In genomic region chr3:89617706-89618105, GRCh38 we compare ENCODE assay signal across 20 cellular contexts.
DNase-seq lines count a peak whose midpoint lies in the region; TF ChIP-seq lines count a peak whose summit lies in the region.
"Had no signal": no experiment of that assay in that cellular context is flagged by ENCODE, and none has a peak within 500 bp of the region (broad histone marks: within the 10 kb centered on the region; RNA-seq: fewer than 3 reads in every experiment).

No MANE protein-coding gene starts in this region.

- no peak overlapping the region for H3K9ac ChIP-seq in neural progenitor cell

- no peaks in the 10 kb centered on the region for H4K20me1 ChIP-seq in neural progenitor cell (ENCODE audit: low read depth)

- no peaks in the 10 kb centered on the region for H3K36me3 ChIP-seq in neural progenitor cell
- H3K36me3 ChIP-seq: heart left ventricle, pancreas, Peyer's patch had no signal

- H3K4me3 ChIP-seq in neural progenitor cell: no peak overlapping the region
- H3K4me3 ChIP-seq: heart left ventricle, pancreas, Peyer's patch had no signal

- H3K36me3 Mint-ChIP-seq in neural progenitor cell: no peaks in the 10 kb centered on the region
- H3K36me3 Mint-ChIP-seq: activated CD8-positive, alpha-beta memory T cell treated with anti-CD3 and anti-CD28 coated beads, Interleukin-2, amount 10 ng/mL, durations not matched to agents 7 days and 5 days; activated naive CD8-positive, alpha-beta T cell treated with anti-CD3 and anti-CD28 coated beads for 36 hours; memory B cell had no signal

- no peaks in the 10 kb centered on the region for H3F3A ChIP-seq in neural progenitor cell (ENCODE audit: low read depth)

- H3K4me1 Mint-ChIP-seq in neural progenitor cell: peaks cover 4% of the 10 kb centered on the region
- H3K4me1 Mint-ChIP-seq: activated CD8-positive, alpha-beta memory T cell treated with anti-CD3 and anti-CD28 coated beads, Interleukin-2, amount 10 ng/mL, durations not matched to agents 7 days and 5 days; activated naive CD8-positive, alpha-beta T cell treated with anti-CD3 and anti-CD28 coated beads for 36 hours; memory B cell; naive thymus-derived CD8-positive, alpha-beta T cell had no signal

- H3K27me3 ChIP-seq in neural progenitor cell: no peaks in the 10 kb centered on the region
- H3K27me3 ChIP-seq: heart left ventricle, pancreas, Peyer's patch had no signal

- no peak overlapping the region for H3K27ac Mint-ChIP-seq in neural progenitor cell
- H3K27ac Mint-ChIP-seq: activated CD8-positive, alpha-beta memory T cell treated with anti-CD3 and anti-CD28 coated beads, Interleukin-2, amount 10 ng/mL, durations not matched to agents 7 days and 5 days; activated naive CD8-positive, alpha-beta T cell treated with anti-CD3 and anti-CD28 coated beads for 36 hours; activated T-helper 2 cell treated with anti-CD3 and anti-CD28 coated beads, Interferon-gamma antibody, Interleukin-2, Interleukin-4, amounts not matched to agents 10 μg/mL and 5 μg/mL and 100 μg/mL, durations not matched to agents 14 hours and 24 hours and 36 hours; memory B cell; naive thymus-derived CD8-positive, alpha-beta T cell; T-helper 1 cell treated with Interleukin-12 subunit alpha and Interleukin-12 subunit beta and Interleukin-4 antibody, amounts not matched to agents 30 μg/mL and 1 μg/mL, for 36 hours had no signal

- H3K4me2 ChIP-seq in neural progenitor cell: no peak overlapping the region

- H3K27ac ChIP-seq in epithelial cell of prostate (no peak overlapping the region), neural progenitor cell (no peak overlapping the region)
- H3K27ac ChIP-seq: heart left ventricle, pancreas, Peyer's patch had no signal

- H3K9me3 ChIP-seq in neural progenitor cell (ENCODE audit: low read depth): no peaks in the 10 kb centered on the region
- H3K9me3 ChIP-seq: pancreas, Peyer's patch had no signal

- H3K4me1 ChIP-seq in neural progenitor cell: no peaks in the 10 kb centered on the region
- H3K4me1 ChIP-seq: heart left ventricle, Peyer's patch had no signal

- DNase-seq in GM03348 (ENCODE audit: low spot score) (peak; percentile 5), NCI-H524 (lab: John Stamatoyannopoulos, UW) (peak; percentile 73 to 91), epithelial cell of prostate (ENCODE audit: low read depth, low spot score) (peak; percentile 16), neural progenitor cell (ENCODE audit: low spot score) (no peak), RPMI8226 (no peak), C1 segment of cervical spinal cord (lab: John Stamatoyannopoulos, UW) (no peak)
- DNase-seq in activated CD4-positive, CD25-positive, alpha-beta regulatory T cell (lab: John Stamatoyannopoulos, UW): no peak
- DNase-seq: activated CD4-positive, alpha-beta T cell treated with anti-CD3 and anti-CD28 coated beads for 48 hours; activated CD8-positive, alpha-beta memory T cell treated with anti-CD3 and anti-CD28 coated beads, Interleukin-2, amount 10 ng/mL, durations not matched to agents 7 days and 5 days; activated naive CD8-positive, alpha-beta T cell treated with anti-CD3 and anti-CD28 coated beads for 36 hours; heart left ventricle; KBM-7; naive thymus-derived CD8-positive, alpha-beta T cell; NCI-H187 treated with DMSO at 0.1 percent for 48 hours; pancreas; Peyer's patch; right cardiac atrium had no signal

- H3K4me3 Mint-ChIP-seq in neural progenitor cell: no peak overlapping the region
- H3K4me3 Mint-ChIP-seq: activated CD8-positive, alpha-beta memory T cell treated with anti-CD3 and anti-CD28 coated beads, Interleukin-2, amount 10 ng/mL, durations not matched to agents 7 days and 5 days; activated naive CD8-positive, alpha-beta T cell treated with anti-CD3 and anti-CD28 coated beads for 36 hours; memory B cell; naive thymus-derived CD8-positive, alpha-beta T cell; T-helper 1 cell treated with Interleukin-12 subunit alpha and Interleukin-12 subunit beta and Interleukin-4 antibody, amounts not matched to agents 30 μg/mL and 1 μg/mL, for 36 hours had no signal

- no peaks in the 10 kb centered on the region for H3K27me3 Mint-ChIP-seq in neural progenitor cell (ENCODE audit: insufficient read depth, low read depth)
- H3K27me3 Mint-ChIP-seq: activated CD8-positive, alpha-beta memory T cell treated with anti-CD3 and anti-CD28 coated beads, Interleukin-2, amount 10 ng/mL, durations not matched to agents 7 days and 5 days; activated naive CD8-positive, alpha-beta T cell treated with anti-CD3 and anti-CD28 coated beads for 36 hours; memory B cell; naive thymus-derived CD8-positive, alpha-beta T cell had no signal

- H3K9me3 Mint-ChIP-seq in neural progenitor cell: no peaks in the 10 kb centered on the region

- no peaks in the 10 kb centered on the region for H3K79me2 ChIP-seq in neural progenitor cell (ENCODE audit: low read depth)

- TF ChIP-seq CTCF in neural progenitor cell (IDR thresholded peaks at IDR 0.05): no peak

- peak overlapping the region; percentile 50 for H2AFZ ChIP-seq in neural progenitor cell (replicated peaks)

Comparison
In these comparisons a context has a peak if more than half of its experiments do, and no peak if none do; other contexts are left out.
1. DNase-seq: peak in GM03348 (single experiment), NCI-H524 (2 of 2) and epithelial cell of prostate (single experiment); none in neural progenitor cell (single experiment), RPMI8226 (single experiment), C1 segment of cervical spinal cord (0 of 14) and activated CD4-positive, CD25-positive, alpha-beta regulatory T cell (0 of 4).